19 cellular contexts compared by ENCODE assay signal in genomic region chr2:3154146-3154545, GRCh38.
DNase-seq lines count a peak whose midpoint lies in the region; ATAC-seq and TF ChIP-seq lines count a peak whose summit lies in the region.
"Had no signal": no experiment of that assay in that cellular context is flagged by ENCODE, and none has a peak within 500 bp of the region (broad histone marks: within the 10 kb centered on the region; RNA-seq: fewer than 3 reads in every experiment).

No MANE protein-coding gene starts in this region.

- H3K27me3 ChIP-seq in BLaER1 treated with 17β-estradiol and CSF1 and Interleukin-3, amounts not matched to agents 10 nM and 100 nM: no peaks in the 10 kb centered on the region
- H3K27me3 ChIP-seq in osteoblast (ENCODE audit: insufficient read depth, low read length): no peaks in the 10 kb centered on the region
- H3K27me3 ChIP-seq: BE2C, Peyer's patch had no signal

- 0 out of 22 replicates have a peak, but pooled peaks cover 0 to 4% (median 0%) of the 10 kb centered on the region in 11 experiments for H4K20me1 ChIP-seq in BLaER1 treated with 17β-estradiol and CSF1 and Interleukin-3, amounts not matched to agents 10 nM and 100 nM
- H4K20me1 ChIP-seq in osteoblast (ENCODE audit: insufficient read depth, low read length): peaks cover 2% of the 10 kb centered on the region

- H2AFZ ChIP-seq in osteoblast (ENCODE audit: low read length): no peak overlapping the region
- H2AFZ ChIP-seq: GM23338 had no signal

- ATAC-seq in GM19351 (IDR thresholded peaks at IDR 0.05; ENCODE audit: unreplicated experiment) (peak; percentile 31), T-helper 17 cell (no peak)
- ATAC-seq in stimulated activated effector memory CD8-positive, alpha-beta T cell treated with anti-CD3 and anti-CD28 coated beads, Interleukin-12 subunit alpha, Interleukin-12 subunit beta, amount 100 ng/mL, for 72 hours: no peak
- ATAC-seq: GM23338, SK-N-SH treated with all-trans-retinoic acid at 6 μM for 48 hours had no signal

- H3K4me1 ChIP-seq in BLaER1 treated with 17β-estradiol and CSF1 and Interleukin-3, amounts not matched to agents 10 nM and 100 nM: peaks cover 0 to 52% (median 39%) of the 10 kb centered on the region in 10 experiments; a peak in 18 of 20 replicates
- no peaks in the 10 kb centered on the region for H3K4me1 ChIP-seq in osteoblast (ENCODE audit: insufficient read depth, low read length)
- H3K4me1 ChIP-seq: BE2C, Peyer's patch had no signal

- peaks cover 6% of the 10 kb centered on the region for H3K36me3 Mint-ChIP-seq in T-helper 17 cell (ENCODE audit: low read depth)
- H3K36me3 Mint-ChIP-seq in stimulated activated effector memory CD8-positive, alpha-beta T cell treated with anti-CD3 and anti-CD28 coated beads, Interleukin-12 subunit alpha, Interleukin-12 subunit beta, amount 100 ng/mL, for 72 hours: no peaks in the 10 kb centered on the region
- H3K36me3 Mint-ChIP-seq in Calu3 (ENCODE audit: insufficient read depth, unreplicated experiment): no peaks in the 10 kb centered on the region

- H3K27ac Mint-ChIP-seq in T-helper 17 cell (peak overlapping the region; percentile 12), Calu3 (ENCODE audit: unreplicated experiment) (no peak overlapping the region)
- peak overlapping the region; percentile 27 for H3K27ac Mint-ChIP-seq in stimulated activated effector memory CD8-positive, alpha-beta T cell treated with anti-CD3 and anti-CD28 coated beads, Interleukin-12 subunit alpha, Interleukin-12 subunit beta, amount 100 ng/mL, for 72 hours
- H3K27ac Mint-ChIP-seq: CD4-positive, alpha-beta T cell; GM23338 had no signal

- peaks cover 0 to 7% (median 0%) of the 10 kb centered on the region in 11 experiments; a peak in 3 of 22 replicates for H3K36me3 ChIP-seq in BLaER1 treated with 17β-estradiol and CSF1 and Interleukin-3, amounts not matched to agents 10 nM and 100 nM
- H3K36me3 ChIP-seq in osteoblast (ENCODE audit: insufficient read depth, low read length): no peaks in the 10 kb centered on the region
- H3K36me3 ChIP-seq: BE2C, Peyer's patch had no signal

- no peaks in the 10 kb centered on the region for H3K79me2 ChIP-seq in osteoblast (ENCODE audit: insufficient read depth, low read length)

- no peak overlapping the region for H3K9ac ChIP-seq in BLaER1 treated with 17β-estradiol and CSF1 and Interleukin-3, amounts not matched to agents 10 nM and 100 nM

- no peak overlapping the region for H3K27ac ChIP-seq in BLaER1 treated with 17β-estradiol and CSF1 and Interleukin-3, amounts not matched to agents 10 nM and 100 nM
- no peak overlapping the region for H3K27ac ChIP-seq in osteoblast (ENCODE audit: low read depth, low read length)
- H3K27ac ChIP-seq: A549, Peyer's patch had no signal

- no TSS peak for BruUV-seq in Calu3 (replicated peaks; lab: Mats Ljungman, UMichigan)

- CTCF ChIA-PET in Calu3 (lab: Charles Lee): no interaction called here

- H3K9me3 Mint-ChIP-seq in stimulated activated effector memory CD8-positive, alpha-beta T cell treated with anti-CD3 and anti-CD28 coated beads, Interleukin-12 subunit alpha, Interleukin-12 subunit beta, amount 100 ng/mL, for 72 hours: no peaks in the 10 kb centered on the region
- H3K9me3 Mint-ChIP-seq in Calu3 (ENCODE audit: low read depth, unreplicated experiment): no peaks in the 10 kb centered on the region

- H3K9me3 ChIP-seq in BLaER1 treated with 17β-estradiol and CSF1 and Interleukin-3, amounts not matched to agents 10 nM and 100 nM (replicated peaks in 1 of 11): peaks cover 0 to 18% (median 11%) of the 10 kb centered on the region in 11 experiments; a peak in 10 of 22 replicates
- H3K9me3 ChIP-seq in T-helper 17 cell (ENCODE audit: control insufficient read depth, low read length, poor library complexity, severe bottlenecking) (no peaks in the 10 kb centered on the region), osteoblast (ENCODE audit: low read depth, low read length) (no peaks in the 10 kb centered on the region)
- H3K9me3 ChIP-seq: A549, BE2C, Peyer's patch had no signal

- no peak overlapping the region for H3K4me3 ChIP-seq in BLaER1 treated with 17β-estradiol and CSF1 and Interleukin-3, amounts not matched to agents 10 nM and 100 nM
- H3K4me3 ChIP-seq in osteoblast (ENCODE audit: insufficient read depth, low read length): no peak overlapping the region
- H3K4me3 ChIP-seq: A549, GM23338, Peyer's patch had no signal

- H3K4me3 Mint-ChIP-seq in T-helper 17 cell (no peak overlapping the region), Calu3 (ENCODE audit: low read depth, unreplicated experiment) (no peak overlapping the region)
- H3K4me3 Mint-ChIP-seq in stimulated activated effector memory CD8-positive, alpha-beta T cell treated with anti-CD3 and anti-CD28 coated beads, Interleukin-12 subunit alpha, Interleukin-12 subunit beta, amount 100 ng/mL, for 72 hours: no peak overlapping the region
- H3K4me3 Mint-ChIP-seq: CD4-positive, alpha-beta T cell; GM23338 had no signal

- H3K4me1 Mint-ChIP-seq in T-helper 17 cell: peaks cover 7% of the 10 kb centered on the region
- H3K4me1 Mint-ChIP-seq in stimulated activated effector memory CD8-positive, alpha-beta T cell treated with anti-CD3 and anti-CD28 coated beads, Interleukin-12 subunit alpha, Interleukin-12 subunit beta, amount 100 ng/mL, for 72 hours: peaks cover 6% of the 10 kb centered on the region
- H3K4me1 Mint-ChIP-seq in Calu3 (ENCODE audit: low read depth, unreplicated experiment): no peaks in the 10 kb centered on the region
- H3K4me1 Mint-ChIP-seq: GM23338 had no signal

- TF ChIP-seq CTCF in osteoblast (IDR thresholded peaks at IDR 0.05; ENCODE audit: extremely low read depth, low read depth, low read length) (no peak), Calu3 (IDR thresholded peaks at IDR 0.05; ENCODE audit: unreplicated experiment) (no peak)

- H3K4me2 ChIP-seq in BLaER1 treated with 17β-estradiol and CSF1 and Interleukin-3, amounts not matched to agents 10 nM and 100 nM: peak overlapping the region in 9 of 11 experiments; percentile 31 to 60 (median 53); a peak in 18 of 22 replicates
- no peak overlapping the region for H3K4me2 ChIP-seq in osteoblast (ENCODE audit: insufficient read depth, low read length)
- H3K4me2 ChIP-seq: A549, GM23338 had no signal

- H3K27me3 Mint-ChIP-seq in T-helper 17 cell (no peaks in the 10 kb centered on the region), Calu3 (ENCODE audit: unreplicated experiment) (no peaks in the 10 kb centered on the region)
- H3K27me3 Mint-ChIP-seq: CD4-positive, alpha-beta T cell had no signal

- no peak for DNase-seq in T-helper 17 cell
- DNase-seq in stimulated activated effector memory CD8-positive, alpha-beta T cell treated with anti-CD3 and anti-CD28 coated beads, Interleukin-12 subunit alpha, Interleukin-12 subunit beta, amount 100 ng/mL, for 72 hours (ENCODE audit: low spot score in 2 of 2): no peak
- no peak for DNase-seq in osteoblast (ENCODE audit: insufficient read length, low spot score, missing footprints)
- no peak for DNase-seq in OCI-M2 (lab: John Stamatoyannopoulos, UW; ENCODE audit: unreplicated experiment)
- DNase-seq in Calu3: no peak
- DNase-seq: BE2C; CD4-positive, alpha-beta T cell; DMS153; HCEC 1CT; Kasumi-1; NCI-H1694; NCI-H2081; NCI-H69; Peyer's patch had no signal

- intact Hi-C loops in Calu3 (cut with micrococcal nuclease; ENCODE audit: unreplicated experiment): no loop called here
